Comparison of ENCODE assay signal across 8 cellular contexts in genomic region chr9:129776938-129777768, GRCh38. TPM values are rescaled to one million over a fixed set of nuclear protein-coding genes. Genes with fewer than 3 reads are reported as not detected.
DNase-seq lines count a peak whose midpoint lies in the region; ATAC-seq lines count a peak whose summit lies in the region.

No MANE protein-coding gene starts in this region.

- H3K79me2 ChIP-seq in ACC112 (ENCODE audit: control insufficient read depth, insufficient read depth, low read length, unreplicated experiment) = no peaks in the 10 kb centered on the region

- no peaks in the 10 kb centered on the region for H3K36me3 Mint-ChIP-seq in T-helper 1 cell treated with Interleukin-12 subunit alpha and Interleukin-12 subunit beta and Interleukin-4 antibody, amounts not matched to agents 30 μg/mL and 1 μg/mL, for 36 hours (ENCODE audit: low read depth)
- no peaks in the 10 kb centered on the region for H3K36me3 Mint-ChIP-seq in immature natural killer cell

- DNase-seq in HK-2 (ENCODE audit: unreplicated experiment) (peak; percentile 98), brain pericyte (ENCODE audit: low read depth, low spot score) (peak; percentile 99), immature natural killer cell (peak; percentile 62 to 75 (median 70)), NCI-H2081 (lab: John Stamatoyannopoulos, UW) (no peak)

- H3K4me3 Mint-ChIP-seq in T-helper 1 cell treated with Interleukin-12 subunit alpha and Interleukin-12 subunit beta and Interleukin-4 antibody, amounts not matched to agents 30 μg/mL and 1 μg/mL, for 36 hours = no peak overlapping the region
- peak overlapping the region; percentile 31 to 79 (median 38) for H3K4me3 Mint-ChIP-seq in immature natural killer cell

- peak overlapping the region; percentile 58 for H3K9ac ChIP-seq in skeletal muscle satellite cell (ENCODE audit: low read depth, low read length)

- H3K4me3 ChIP-seq in ACC112 (ENCODE audit: low read depth, low read length) (peak overlapping the region; percentile 43), skeletal muscle satellite cell (ENCODE audit: low read length) (peak overlapping the region; percentile 59)

- peak overlapping the region; percentile 34 for H3K27ac Mint-ChIP-seq in T-helper 1 cell treated with Interleukin-12 subunit alpha and Interleukin-12 subunit beta and Interleukin-4 antibody, amounts not matched to agents 30 μg/mL and 1 μg/mL, for 36 hours
- peak overlapping the region in 5 of 6 donors; percentile 41 to 77 (median 71) for H3K27ac Mint-ChIP-seq in immature natural killer cell

- H3K36me3 ChIP-seq in ACC112 (ENCODE audit: insufficient read depth, low read length) = no peaks in the 10 kb centered on the region
- H3K36me3 ChIP-seq in skeletal muscle satellite cell (ENCODE audit: insufficient read depth, low read length) = no peaks in the 10 kb centered on the region

- peak overlapping the region; percentile 54 for H2AFZ ChIP-seq in ACC112 (ENCODE audit: low read length, unreplicated experiment)

- H3K9me3 ChIP-seq in skeletal muscle satellite cell (replicated peaks; ENCODE audit: low read length) = no peaks in the 10 kb centered on the region

- ATAC-seq in HG03175 (IDR thresholded peaks at IDR 0.05; ENCODE audit: unreplicated experiment) = no peak

- H3K27ac ChIP-seq in ACC112 (ENCODE audit: low read depth, low read length) = peak overlapping the region; percentile 89

- no peaks in the 10 kb centered on the region for H3K27me3 ChIP-seq in ACC112 (ENCODE audit: insufficient read depth, low read length)
- H3K27me3 ChIP-seq in skeletal muscle satellite cell (ENCODE audit: control insufficient read depth, insufficient read depth, low read length) = peaks cover 3% of the 10 kb centered on the region

- H3K4me1 Mint-ChIP-seq in T-helper 1 cell treated with Interleukin-12 subunit alpha and Interleukin-12 subunit beta and Interleukin-4 antibody, amounts not matched to agents 30 μg/mL and 1 μg/mL, for 36 hours (ENCODE audit: low read depth) = peaks cover 8% of the 10 kb centered on the region
- peaks cover 25% of the 10 kb centered on the region in 2 donors for H3K4me1 Mint-ChIP-seq in immature natural killer cell

- peaks cover 18% of the 10 kb centered on the region for H3K27me3 Mint-ChIP-seq in T-helper 1 cell treated with Interleukin-12 subunit alpha and Interleukin-12 subunit beta and Interleukin-4 antibody, amounts not matched to agents 30 μg/mL and 1 μg/mL, for 36 hours (ENCODE audit: low read depth)
- peaks cover 6 to 15% (median 9%) of the 10 kb centered on the region in 3 donors for H3K27me3 Mint-ChIP-seq in immature natural killer cell (ENCODE audit: low read depth in 3 of 3)

- H3K4me1 ChIP-seq in ACC112 (ENCODE audit: control insufficient read depth, insufficient read depth, low read length, unreplicated experiment) = peaks cover 26% of the 10 kb centered on the region
- peaks cover 21% of the 10 kb centered on the region for H3K4me1 ChIP-seq in skeletal muscle satellite cell (ENCODE audit: control insufficient read depth, insufficient read depth, low read length)

- no peaks in the 10 kb centered on the region for H3K9me3 Mint-ChIP-seq in T-helper 1 cell treated with Interleukin-12 subunit alpha and Interleukin-12 subunit beta and Interleukin-4 antibody, amounts not matched to agents 30 μg/mL and 1 μg/mL, for 36 hours
- peaks cover 0 to 2% (median 0%) of the 10 kb centered on the region in 6 donors for H3K9me3 Mint-ChIP-seq in immature natural killer cell

- H3K4me2 ChIP-seq in skeletal muscle satellite cell (ENCODE audit: low read length) = peak overlapping the region; percentile 79

RNA-seq across cellular contexts. Expression of gene PTGES, which starts 24.3 kb away (rescaled TPM):
- polyA plus RNA-seq in immature natural killer cell = not detected
- 24.1 and 52.0 TPM in 2 replicates for total RNA-seq in skeletal muscle satellite cell (2012; rRNA removed)

RNA-seq across cellular contexts. Expression of gene TOR1B, which starts 25.8 kb away (rescaled TPM):
- 10 to 100 TPM; 23.2 to 45.1 (median 25.8) TPM for polyA plus RNA-seq in immature natural killer cell
- 15.9 and 18.5 TPM in 2 replicates for total RNA-seq in skeletal muscle satellite cell (2012; rRNA removed)

RNA-seq across cellular contexts. Expression of gene TOR1A, which starts 46.8 kb away (rescaled TPM):
- polyA plus RNA-seq in immature natural killer cell = 100 to 1,000 TPM in 2 of 3 donors, 10 to 100 TPM in 1; 89.3 to 131 (median 108) TPM
- 31.9 and 43.9 TPM in 2 replicates for total RNA-seq in skeletal muscle satellite cell (2012; rRNA removed)

RNA-seq across cellular contexts. Expression of gene C9orf78, which starts 57.9 kb away (rescaled TPM):
- polyA plus RNA-seq in immature natural killer cell = 100 to 1,000 TPM; 147 to 196 (median 173) TPM
- total RNA-seq in skeletal muscle satellite cell (2012; rRNA removed) = 26.1 and 27.3 TPM in 2 replicates

RNA-seq across cellular contexts. Expression of gene USP20, which starts 58.1 kb away (rescaled TPM):
- 10 to 100 TPM; 21.6 to 51.8 (median 25.1) TPM for polyA plus RNA-seq in immature natural killer cell
- 6.3 TPM in 2 replicates for total RNA-seq in skeletal muscle satellite cell (2012; rRNA removed)

Comparison
In these comparisons a context has a peak if more than half of its experiments do, and no peak if none do; other contexts are left out.
1. DNase-seq: peak in HK-2 (single experiment), brain pericyte (single experiment) and immature natural killer cell (3 of 3); none in NCI-H2081 (0 of 2).